In genomic region chr9:111631071-111631971, GRCh38 we compare ENCODE assay signal across 8 cellular contexts.
DNase-seq lines count a peak whose midpoint lies in the region; TF ChIP-seq lines count a peak whose summit lies in the region.

Gene DNAJC25, plus strand, starts transcription at chr9:111631334. Its CDS starts 74 bp downstream, at chr9:111631408.

- peak; percentile 97 for DNase-seq in COLO668 (lab: John Stamatoyannopoulos, UW; ENCODE audit: unreplicated experiment)
- peak; percentile 100 for DNase-seq in GM20000 (ENCODE audit: low spot score)
- DNase-seq in HS-5 (ENCODE audit: low read depth): peak; percentile 92
- DNase-seq in NK-92 (lab: John Stamatoyannopoulos, UW; ENCODE audit: unreplicated experiment): peak; percentile 89
- peak; percentile 95 for DNase-seq in activated CD8-positive, alpha-beta memory T cell treated with anti-CD3 and anti-CD28 coated beads for 24 hours
- peak; percentile 94 to 96 (median 95) for DNase-seq in effector memory CD4-positive, alpha-beta T cell
- DNase-seq in medulla oblongata (ENCODE audit: extremely low spot score): peak; percentile 98
- peak; percentile 83 to 94 (median 90) for DNase-seq in stimulated activated CD4-positive, alpha-beta T cell treated with anti-CD3 and anti-CD28 coated beads, TNF-alpha, amount 100 ng/mL, for 48 hours (ENCODE audit: low read depth in 3 of 3)

- H3K27ac ChIP-seq in effector memory CD4-positive, alpha-beta T cell (ENCODE audit: insufficient read depth, low read length, poor library complexity, severe bottlenecking): peak within 1 kb of the TSS; percentile 74

- no peaks in the 10 kb centered on the region for H3K36me3 ChIP-seq in effector memory CD4-positive, alpha-beta T cell (ENCODE audit: control insufficient read depth, insufficient read depth, low read length)

- TF ChIP-seq CTCF in GM20000 (IDR thresholded peaks at IDR 0.05; ENCODE audit: extremely low read depth, missing control alignments): no peak

- no peaks in the 10 kb centered on the region for H3K9me3 ChIP-seq in effector memory CD4-positive, alpha-beta T cell (ENCODE audit: control insufficient read depth, low read length)

- H3K27me3 ChIP-seq in effector memory CD4-positive, alpha-beta T cell (replicated peaks; ENCODE audit: control insufficient read depth, insufficient read depth, low read length, poor library complexity, severe bottlenecking): no peaks in the 10 kb centered on the region

- H3K4me1 ChIP-seq in effector memory CD4-positive, alpha-beta T cell (ENCODE audit: control insufficient read depth, insufficient read depth, low read length, poor library complexity, severe bottlenecking): peaks cover 13% of the 10 kb centered on the region

- H3K4me3 ChIP-seq in effector memory CD4-positive, alpha-beta T cell (ENCODE audit: insufficient read depth, low read depth, low read length, poor library complexity, severe bottlenecking): peak within 1 kb of the TSS; percentile 89

Comparison
In these comparisons a context has a peak if more than half of its experiments do, and no peak if none do; other contexts are left out.
1. Peak in every context shown above with its lines: DNase-seq, H3K4me3 ChIP-seq and H3K27ac ChIP-seq.